ENCODE assay signal across 10 cellular contexts in the genomic region with DNA sequence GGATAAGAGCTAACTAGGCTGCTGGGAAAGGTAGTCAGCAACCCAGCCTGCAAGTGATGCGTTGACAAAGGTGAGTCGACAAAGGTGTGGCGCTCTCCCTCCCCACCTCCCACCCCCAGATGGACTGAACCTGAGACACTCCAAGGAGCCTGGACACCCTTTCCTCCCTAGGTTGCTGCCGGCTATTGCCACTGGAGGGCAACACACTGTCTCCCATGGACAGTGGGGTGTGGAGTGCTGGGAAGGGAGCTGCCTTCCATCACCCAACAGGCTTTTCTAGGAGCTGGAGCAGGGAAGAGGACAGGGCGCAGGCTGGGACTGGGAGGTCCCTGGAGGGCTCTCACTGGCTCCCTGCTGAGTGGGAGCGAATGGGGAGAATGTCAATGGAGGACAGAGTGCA.
A peak's percentile ranks its signal among the peaks of the same experiment; 100 is the strongest.
DNase-seq lines count a peak whose midpoint lies in the region; ATAC-seq and TF ChIP-seq lines count a peak whose summit lies in the region.
"Had no signal": no experiment of that assay in that cellular context is flagged by ENCODE, and none has a peak within 500 bp of the region (broad histone marks: within the 10 kb centered on the region; RNA-seq: fewer than 3 reads in every experiment).

No MANE protein-coding gene starts in this region.

- peak overlapping the region; percentile 47; the same call in 1 of the 2 replicates for H3K27ac Mint-ChIP-seq in GM23338

- H3K4me1 Mint-ChIP-seq in GM23338: peaks cover 60% of the 10 kb centered on the region
- H3K4me1 Mint-ChIP-seq: central memory CD8-positive, alpha-beta T cell had no signal

- H3K4me3 ChIP-seq in GM23338 (peak overlapping the region; percentile 44; the same call in 1 of the 2 replicates), PC-3 (ENCODE audit: low read length) (no peak overlapping the region), fibroblast of mammary gland (ENCODE audit: control insufficient read depth, low read depth, low read length) (no peak overlapping the region)
- H3K4me3 ChIP-seq: psoas muscle had no signal

- H3K9me2 ChIP-seq in GM23338 (ENCODE audit: insufficient read depth) (no peaks in the 10 kb centered on the region), PC-3 (replicated peaks; ENCODE audit: low read length) (no peaks in the 10 kb centered on the region)

- TF ChIP-seq CTCF in GM23338 (conservative IDR thresholded peaks at IDR 0.05; ENCODE audit: low read depth in 2 of 2) (peak; percentile 64 to 92), PC-3 (conservative IDR thresholded peaks at IDR 0.05; ENCODE audit: low read depth, low read length) (peak; percentile 58), fibroblast of mammary gland (conservative IDR thresholded peaks at IDR 0.05; ENCODE audit: control insufficient read depth, insufficient read depth, low read depth, low read length) (peak; percentile 45)

- H3K4me1 ChIP-seq in GM23338 (ENCODE audit: insufficient read depth) (peaks cover 44% of the 10 kb centered on the region), PC-3 (ENCODE audit: insufficient read depth, low read length) (peaks cover 6% of the 10 kb centered on the region; the same call in 1 of the 2 replicates)
- H3K4me1 ChIP-seq: psoas muscle had no signal

- no peaks in the 10 kb centered on the region for H3K9me3 ChIP-seq in PC-3 (ENCODE audit: low read length)
- H3K9me3 ChIP-seq: psoas muscle had no signal

- H4K20me1 ChIP-seq in GM23338 (replicated peaks; ENCODE audit: insufficient read depth): no peaks in the 10 kb centered on the region; the same call in 1 of the 2 replicates
- no peaks in the 10 kb centered on the region for H4K20me1 ChIP-seq in PC-3 (ENCODE audit: low read length)

- ATAC-seq in GM23338 (peak; percentile 67), PC-3 (peak; percentile 81), GM21786 (IDR thresholded peaks at IDR 0.05; ENCODE audit: unreplicated experiment) (no peak)

- H3K4me2 ChIP-seq in GM23338 (peak overlapping the region; percentile 79), PC-3 (ENCODE audit: low read length) (no peak overlapping the region)

- peak; percentile 78 for DNase-seq in GM23338 (ENCODE audit: low spot score)
- DNase-seq in PC-3: peak; percentile 67
- DNase-seq in fibroblast of mammary gland (ENCODE audit: low read depth): peak; percentile 39
- DNase-seq in pulmonary artery endothelial cell (ENCODE audit: low read depth, low spot score): peak; percentile 24
- DNase-seq in activated CD4-positive, alpha-beta T cell treated with anti-CD3 and anti-CD28 coated beads for 1 hour: no peak
- no peak for DNase-seq in NCI-H1436 treated with DMSO at 0.1 percent for 48 hours (lab: John Stamatoyannopoulos, UW)
- DNase-seq: psoas muscle, SHP77 treated with DMSO at 0.1 percent for 48 hours had no signal

- H3K27me3 Mint-ChIP-seq in GM23338 (ENCODE audit: insufficient read depth, low read depth, poor library complexity): peaks cover 42% of the 10 kb centered on the region

- H3K36me3 ChIP-seq in GM23338 (ENCODE audit: insufficient read depth) (no peaks in the 10 kb centered on the region), PC-3 (ENCODE audit: low read depth, low read length) (no peaks in the 10 kb centered on the region)

- no peaks in the 10 kb centered on the region for H3K36me3 Mint-ChIP-seq in GM23338 (ENCODE audit: low read depth)

- POLR2A ChIA-PET in PC-3 (lab: Charles Lee; ENCODE audit: unreplicated experiment): no interaction called here

- H3K27ac ChIP-seq in GM23338 (ENCODE audit: low read depth) (no peak overlapping the region), PC-3 (ENCODE audit: low read length) (no peak overlapping the region)
- H3K27ac ChIP-seq: psoas muscle had no signal

- H3K9ac ChIP-seq in PC-3 (ENCODE audit: low read length): no peak overlapping the region

- H3K27me3 ChIP-seq in GM23338 (ENCODE audit: insufficient read depth) (peaks cover 24% of the 10 kb centered on the region), PC-3 (ENCODE audit: low read length) (peaks cover 6% of the 10 kb centered on the region; the same call in 1 of the 2 replicates)

- CTCF ChIA-PET in PC-3 (lab: Charles Lee): interaction anchor here (0.5 to 0.7 kb wide), 4 partner anchors 54 to 128 kb away, joined by 5 to 10 read pairs (median 8); no protein-coding TSS in a partner anchor

- peak overlapping the region; percentile 30; the same call in 1 of the 3 replicates for H3K4me3 Mint-ChIP-seq in GM23338
- H3K4me3 Mint-ChIP-seq: central memory CD8-positive, alpha-beta T cell had no signal

- 0 out of 2 replicates have a peak, but pooled peaks cover 18% of the 10 kb centered on the region for H3F3A ChIP-seq in GM23338 (replicated peaks; ENCODE audit: low read depth)
- no peaks in the 10 kb centered on the region for H3F3A ChIP-seq in PC-3 (ENCODE audit: low read length, unreplicated experiment)

- BruUV-seq in PC-3 (replicated peaks; lab: Mats Ljungman, UMichigan): no TSS peak

- H2AFZ ChIP-seq in GM23338 (no peak overlapping the region), PC-3 (ENCODE audit: low read length) (no peak overlapping the region)

- H3K79me2 ChIP-seq in GM23338 (replicated peaks; ENCODE audit: insufficient read depth) (no peaks in the 10 kb centered on the region), PC-3 (ENCODE audit: low read length) (no peaks in the 10 kb centered on the region)

- no peaks in the 10 kb centered on the region for H3K9me3 Mint-ChIP-seq in GM23338

- intact Hi-C loops in PC-3 (cut with micrococcal nuclease): no loop called here

TF ChIP-seq in GM23338, 12 proteins besides CTCF, POLR2A, EP300 and RAD21 (continues in another document):
- TF ChIP-seq JUNB (IDR thresholded peaks at IDR 0.05; ENCODE audit: unreplicated experiment) (no peak), ZNF114 (CRISPR knock-in tag; IDR thresholded peaks at IDR 0.05) (no peak), CREB1 (CRISPR knock-in tag; IDR thresholded peaks at IDR 0.05; ENCODE audit: low read depth) (no peak), POLR2AphosphoS5 (IDR thresholded peaks at IDR 0.05; ENCODE audit: low read depth) (no peak), NANOG (IDR thresholded peaks at IDR 0.05; ENCODE audit: borderline replicate concordance) (no peak), STAT1 (IDR thresholded peaks at IDR 0.05; ENCODE audit: unreplicated experiment) (no peak), EZH2phosphoT487 (IDR thresholded peaks at IDR 0.05; ENCODE audit: unreplicated experiment) (no peak), EZH2 (IDR thresholded peaks at IDR 0.05; ENCODE audit: low read depth, unreplicated experiment) (no peak), ZNF331 (CRISPR knock-in tag; IDR thresholded peaks at IDR 0.05; ENCODE audit: low read depth) (no peak)
- TF ChIP-seq, protein P1, sequence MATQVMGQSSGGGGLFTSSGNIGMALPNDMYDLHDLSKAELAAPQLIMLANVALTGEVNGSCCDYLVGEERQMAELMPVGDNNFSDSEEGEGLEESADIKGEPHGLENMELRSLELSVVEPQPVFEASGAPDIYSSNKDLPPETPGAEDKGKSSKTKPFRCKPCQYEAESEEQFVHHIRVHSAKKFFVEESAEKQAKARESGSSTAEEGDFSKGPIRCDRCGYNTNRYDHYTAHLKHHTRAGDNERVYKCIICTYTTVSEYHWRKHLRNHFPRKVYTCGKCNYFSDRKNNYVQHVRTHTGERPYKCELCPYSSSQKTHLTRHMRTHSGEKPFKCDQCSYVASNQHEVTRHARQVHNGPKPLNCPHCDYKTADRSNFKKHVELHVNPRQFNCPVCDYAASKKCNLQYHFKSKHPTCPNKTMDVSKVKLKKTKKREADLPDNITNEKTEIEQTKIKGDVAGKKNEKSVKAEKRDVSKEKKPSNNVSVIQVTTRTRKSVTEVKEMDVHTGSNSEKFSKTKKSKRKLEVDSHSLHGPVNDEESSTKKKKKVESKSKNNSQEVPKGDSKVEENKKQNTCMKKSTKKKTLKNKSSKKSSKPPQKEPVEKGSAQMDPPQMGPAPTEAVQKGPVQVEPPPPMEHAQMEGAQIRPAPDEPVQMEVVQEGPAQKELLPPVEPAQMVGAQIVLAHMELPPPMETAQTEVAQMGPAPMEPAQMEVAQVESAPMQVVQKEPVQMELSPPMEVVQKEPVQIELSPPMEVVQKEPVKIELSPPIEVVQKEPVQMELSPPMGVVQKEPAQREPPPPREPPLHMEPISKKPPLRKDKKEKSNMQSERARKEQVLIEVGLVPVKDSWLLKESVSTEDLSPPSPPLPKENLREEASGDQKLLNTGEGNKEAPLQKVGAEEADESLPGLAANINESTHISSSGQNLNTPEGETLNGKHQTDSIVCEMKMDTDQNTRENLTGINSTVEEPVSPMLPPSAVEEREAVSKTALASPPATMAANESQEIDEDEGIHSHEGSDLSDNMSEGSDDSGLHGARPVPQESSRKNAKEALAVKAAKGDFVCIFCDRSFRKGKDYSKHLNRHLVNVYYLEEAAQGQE (IDR thresholded peaks at IDR 0.05; ENCODE audit: unreplicated experiment): no peak
- TF ChIP-seq, protein P2, sequence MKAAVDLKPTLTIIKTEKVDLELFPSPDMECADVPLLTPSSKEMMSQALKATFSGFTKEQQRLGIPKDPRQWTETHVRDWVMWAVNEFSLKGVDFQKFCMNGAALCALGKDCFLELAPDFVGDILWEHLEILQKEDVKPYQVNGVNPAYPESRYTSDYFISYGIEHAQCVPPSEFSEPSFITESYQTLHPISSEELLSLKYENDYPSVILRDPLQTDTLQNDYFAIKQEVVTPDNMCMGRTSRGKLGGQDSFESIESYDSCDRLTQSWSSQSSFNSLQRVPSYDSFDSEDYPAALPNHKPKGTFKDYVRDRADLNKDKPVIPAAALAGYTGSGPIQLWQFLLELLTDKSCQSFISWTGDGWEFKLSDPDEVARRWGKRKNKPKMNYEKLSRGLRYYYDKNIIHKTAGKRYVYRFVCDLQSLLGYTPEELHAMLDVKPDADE (IDR thresholded peaks at IDR 0.05): no peak

Comparison
In these comparisons a context has a peak if more than half of its experiments do, and no peak if none do; other contexts are left out.
1. DNase-seq: peak in GM23338 (single experiment), PC-3 (single experiment), fibroblast of mammary gland (single experiment) and pulmonary artery endothelial cell (single experiment); none in activated CD4-positive, alpha-beta T cell treated with anti-CD3 and anti-CD28 coated beads for 1 hour (single experiment) and NCI-H1436 treated with DMSO at 0.1 percent for 48 hours (single experiment).
2. Peak in every context shown above with its lines, with median percentiles within 50 percentile points of each other: CTCF ChIP-seq.